ENCODE assay signal across 8 cellular contexts in genomic region chr22:49724030-49724892, GRCh38.
A peak's percentile ranks its signal among the peaks of the same experiment; 100 is the strongest.
DNase-seq lines count a peak whose midpoint lies in the region; ATAC-seq and TF ChIP-seq lines count a peak whose summit lies in the region.

No MANE protein-coding gene starts in this region.

- H3K4me1 Mint-ChIP-seq in activated CD4-positive, alpha-beta T cell treated with anti-CD3 and anti-CD28 coated beads, Interleukin-2, amount 10 ng/mL, durations not matched to agents 7 days and 5 days, result peaks cover 15% of the 10 kb centered on the region

- ATAC-seq in GM18870 (IDR thresholded peaks at IDR 0.05; ENCODE audit: unreplicated experiment), result no peak

- no peaks in the 10 kb centered on the region for H3K36me3 ChIP-seq in suprapubic skin

- TF ChIP-seq POLR2A in suprapubic skin (IDR thresholded peaks at IDR 0.05), result no peak

- TF ChIP-seq EP300 in suprapubic skin (IDR thresholded peaks at IDR 0.05), result no peak

- WGBS in suprapubic skin, result 45% methylated on average over 38 of the region's 54 CpGs

- H3K27me3 ChIP-seq in suprapubic skin, result peaks cover 65% of the 10 kb centered on the region

- TF ChIP-seq CTCF in suprapubic skin (IDR thresholded peaks at IDR 0.05), result no peak

- POLR2A ChIA-PET in activated CD4-positive, alpha-beta T cell treated with anti-CD3 and anti-CD28 coated beads, Interleukin-2, amount 10 ng/mL, durations not matched to agents 7 days and 5 days (lab: Charles Lee), result no interaction called here

- no peaks in the 10 kb centered on the region for H3K36me3 Mint-ChIP-seq in activated CD4-positive, alpha-beta T cell treated with anti-CD3 and anti-CD28 coated beads, Interleukin-2, amount 10 ng/mL, durations not matched to agents 7 days and 5 days (ENCODE audit: low read depth)

- peak overlapping the region; percentile 80 for H3K27ac Mint-ChIP-seq in activated CD4-positive, alpha-beta T cell treated with anti-CD3 and anti-CD28 coated beads, Interleukin-2, amount 10 ng/mL, durations not matched to agents 7 days and 5 days

- no peaks in the 10 kb centered on the region for H3K9me3 ChIP-seq in suprapubic skin

- no peaks in the 10 kb centered on the region for H3K9me3 Mint-ChIP-seq in activated CD4-positive, alpha-beta T cell treated with anti-CD3 and anti-CD28 coated beads, Interleukin-2, amount 10 ng/mL, durations not matched to agents 7 days and 5 days

- peaks cover 3% of the 10 kb centered on the region for H3K4me1 ChIP-seq in suprapubic skin

- H3K4me3 ChIP-seq in suprapubic skin, result peak overlapping the region; percentile 38

- peak; percentile 70 for DNase-seq in activated CD8-positive, alpha-beta memory T cell treated with anti-CD3 and anti-CD28 coated beads for 24 hours
- no peak for DNase-seq in activated CD8-positive, alpha-beta memory T cell treated with anti-CD3 and anti-CD28 coated beads, Interleukin-2, amount 50 U/mL, for 4 hours
- DNase-seq in activated CD4-positive, alpha-beta T cell treated with anti-CD3 and anti-CD28 coated beads, Interleukin-2, amount 10 ng/mL, durations not matched to agents 7 days and 5 days, result no peak
- DNase-seq in kidney tubule cell (ENCODE audit: low spot score), result peak; percentile 26
- DNase-seq in suprapubic skin (ENCODE audit: low spot score in 2 of 2), result no peak
- no peak for DNase-seq in GDM1 (lab: John Stamatoyannopoulos, UW)
- DNase-seq in CD1c-positive myeloid dendritic cell (ENCODE audit: extremely low spot score), result no peak

- H3K27me3 Mint-ChIP-seq in activated CD4-positive, alpha-beta T cell treated with anti-CD3 and anti-CD28 coated beads, Interleukin-2, amount 10 ng/mL, durations not matched to agents 7 days and 5 days, result peaks cover 36% of the 10 kb centered on the region

- CTCF ChIA-PET in activated CD4-positive, alpha-beta T cell treated with anti-CD3 and anti-CD28 coated beads, Interleukin-2, amount 10 ng/mL, durations not matched to agents 7 days and 5 days (lab: Charles Lee), result interaction anchor here (1.0 kb wide), 1 partner anchor 9 kb away, joined by 4 read pairs; no protein-coding TSS in a partner anchor

- H3K4me3 Mint-ChIP-seq in activated CD4-positive, alpha-beta T cell treated with anti-CD3 and anti-CD28 coated beads, Interleukin-2, amount 10 ng/mL, durations not matched to agents 7 days and 5 days, result peak overlapping the region; percentile 76

- no peak overlapping the region for H3K27ac ChIP-seq in suprapubic skin

Comparison
In these comparisons a context has a peak if more than half of its experiments do, and no peak if none do; other contexts are left out.
1. DNase-seq: peak in activated CD8-positive, alpha-beta memory T cell treated with anti-CD3 and anti-CD28 coated beads for 24 hours (single experiment) and kidney tubule cell (single experiment); none in activated CD8-positive, alpha-beta memory T cell treated with anti-CD3 and anti-CD28 coated beads, Interleukin-2, amount 50 U/mL, for 4 hours (single experiment), activated CD4-positive, alpha-beta T cell treated with anti-CD3 and anti-CD28 coated beads, Interleukin-2, amount 10 ng/mL, durations not matched to agents 7 days and 5 days (single experiment), suprapubic skin (0 of 2), GDM1 (single experiment) and CD1c-positive myeloid dendritic cell (single experiment).